In the genomic region with DNA sequence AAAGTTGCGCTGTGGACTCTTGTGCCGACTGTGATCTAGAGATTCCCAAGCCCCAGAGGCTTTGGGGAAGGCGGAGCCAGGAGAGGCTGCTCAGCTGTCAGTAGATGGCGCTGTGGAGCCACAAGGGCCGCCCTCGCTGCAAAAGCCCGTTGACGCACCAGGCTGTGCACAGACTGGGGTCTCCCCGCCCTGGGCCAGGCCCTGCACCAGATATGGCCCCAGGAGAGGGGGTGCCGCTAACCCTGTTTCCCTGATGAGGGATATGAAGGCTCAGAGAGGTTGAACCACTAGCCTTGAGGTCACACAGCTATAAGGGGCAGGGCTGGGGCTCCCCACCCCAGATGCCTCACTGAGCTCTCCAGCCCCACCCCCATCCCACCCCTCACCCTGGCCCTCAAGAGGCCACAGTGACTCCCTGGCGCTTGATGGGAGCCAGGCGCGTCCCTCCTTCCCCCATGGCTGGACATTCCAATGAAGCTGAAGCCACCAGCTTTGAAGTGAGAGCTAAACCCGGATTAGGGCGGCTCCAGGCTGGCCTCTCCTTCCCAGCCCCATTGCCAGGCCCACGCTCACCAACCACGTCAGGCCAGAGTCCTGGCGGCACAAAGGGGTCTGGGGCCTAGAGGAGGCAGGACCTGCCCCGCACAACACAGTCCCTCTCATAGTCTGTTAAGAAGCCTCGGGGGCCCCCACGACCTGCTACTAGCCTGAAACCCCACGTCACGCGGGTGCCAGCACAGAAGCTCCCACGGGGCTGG, we compare ENCODE assay signal across 8 cellular contexts. TPM values are rescaled to one million over a fixed set of nuclear protein-coding genes. Genes with fewer than 3 reads are reported as not detected.
DNase-seq lines count a peak whose midpoint lies in the region; ATAC-seq, FAIRE-seq and TF ChIP-seq lines count a peak whose summit lies in the region.

No MANE protein-coding gene starts in this region.

- CTCF ChIA-PET in WTC11 (lab: Charles Lee) = interaction anchor here (0.5 to 2.9 kb wide), 41 partner anchors 11 to 1152 kb away, joined by 3 to 19 read pairs (median 5); no protein-coding TSS in a partner anchor

- no peak overlapping the region for H3K4me3 ChIP-seq in bronchial epithelial cell (ENCODE audit: low read depth, low read length)
- H3K4me3 ChIP-seq in kidney epithelial cell (ENCODE audit: low read depth, low read length) = no peak overlapping the region

- 0 out of 2 replicates have a peak overlapping the region, but pooled peaks have one; percentile 41 for H3K27ac Mint-ChIP-seq in WTC11

- no peaks in the 10 kb centered on the region for H3K36me3 ChIP-seq in bronchial epithelial cell (ENCODE audit: control insufficient read depth, insufficient read depth, low read length)
- no peaks in the 10 kb centered on the region for H3K36me3 ChIP-seq in kidney epithelial cell (ENCODE audit: control insufficient read depth, insufficient read depth, low read length)

- POLR2A ChIA-PET in WTC11 (lab: Charles Lee) = interaction anchor here (1.4 kb wide), 1 partner anchor 22 kb away, joined by 4 read pairs; no protein-coding TSS in a partner anchor

- ATAC-seq in WTC11 (peak; percentile 94), GM18498 (IDR thresholded peaks at IDR 0.05; ENCODE audit: unreplicated experiment) (no peak)

- H3K27me3 ChIP-seq in bronchial epithelial cell (ENCODE audit: control insufficient read depth, insufficient read depth, low read length) = no peaks in the 10 kb centered on the region
- H3K27me3 ChIP-seq in kidney epithelial cell (ENCODE audit: control insufficient read depth, insufficient read depth, low read length) = no peaks in the 10 kb centered on the region

- H3K27me3 Mint-ChIP-seq in WTC11 (ENCODE audit: low read depth) = peaks cover 2% of the 10 kb centered on the region; the same call in 1 of the 2 replicates

- H3K4me1 Mint-ChIP-seq in WTC11 = no peaks in the 10 kb centered on the region

- DNase-seq in AG08396 (ENCODE audit: low spot score) = peak; percentile 86
- peak; percentile 60 for DNase-seq in GM19239 (ENCODE audit: insufficient read length, low spot score)
- DNase-seq in NCI-H2107 (lab: John Stamatoyannopoulos, UW) = peak; percentile 43
- peak; percentile 95 for DNase-seq in WTC11 (ENCODE audit: low spot score)
- DNase-seq in bronchial epithelial cell (ENCODE audit: low read depth) = peak; percentile 53
- DNase-seq in kidney epithelial cell (ENCODE audit: low read depth) = no peak
- peak; percentile 56 to 60 for DNase-seq in stimulated activated CD4-positive, alpha-beta T cell treated with anti-CD3 and anti-CD28 coated beads, Interleukin-1b, Interleukin-23, amount 100 ng/mL, for 4 hours (ENCODE audit: low read depth in 2 of 2)

- H3K36me3 Mint-ChIP-seq in WTC11 = no peaks in the 10 kb centered on the region

- peak; percentile 84 for FAIRE-seq in GM19239 (lab: Jason Lieb, UNC)
- FAIRE-seq in bronchial epithelial cell (lab: Jason Lieb, UNC) = no peak

- H3K4me3 Mint-ChIP-seq in WTC11 = no peak overlapping the region

- TF ChIP-seq CTCF in WTC11 (IDR thresholded peaks at IDR 0.05) (peak; percentile 82; the same call in 1 of the 2 replicates), bronchial epithelial cell (IDR thresholded peaks at IDR 0.05; ENCODE audit: insufficient read depth, low read length, severe bottlenecking) (peak; percentile 97), kidney epithelial cell (IDR thresholded peaks at IDR 0.05; ENCODE audit: insufficient read depth, low read length, poor library complexity, severe bottlenecking) (peak; percentile 96)

- peaks cover 4% of the 10 kb centered on the region; the same call in 1 of the 2 replicates for H3K9me3 Mint-ChIP-seq in WTC11

TF ChIP-seq in WTC11, 78 proteins besides CTCF, POLR2A, EP300 and RAD21:
- TF ChIP-seq SP1 (CRISPR knock-in tag; conservative IDR thresholded peaks at IDR 0.05) (no peak), ZNF219 (CRISPR knock-in tag; IDR thresholded peaks at IDR 0.05; ENCODE audit: borderline replicate concordance) (no peak), RORB (CRISPR knock-in tag; IDR thresholded peaks at IDR 0.05) (no peak), FOXP1 (CRISPR knock-in tag; IDR thresholded peaks at IDR 0.05; ENCODE audit: borderline replicate concordance) (peak; percentile 29; the same call in 1 of the 2 replicates), JUN (CRISPR knock-in tag; IDR thresholded peaks at IDR 0.05) (no peak), EMX1 (CRISPR knock-in tag; IDR thresholded peaks at IDR 0.05) (no peak), ZNF121 (CRISPR knock-in tag; IDR thresholded peaks at IDR 0.05) (peak; percentile 64; the same call in 1 of the 2 replicates), ESRRA (CRISPR knock-in tag; IDR thresholded peaks at IDR 0.05; ENCODE audit: borderline replicate concordance) (no peak), ERG (CRISPR knock-in tag; IDR thresholded peaks at IDR 0.05) (no peak)

RNA-seq across cellular contexts. Expression of gene MYL10, which starts 26.4 kb away (rescaled TPM):
- total RNA-seq in WTC11 (2021) = not detected in 3 replicates
- total RNA-seq in bronchial epithelial cell = not detected in 2 replicates
- total RNA-seq in kidney epithelial cell = not detected in 2 replicates
